Comparison of ENCODE assay signal across 39 cellular contexts in the genomic region with DNA sequence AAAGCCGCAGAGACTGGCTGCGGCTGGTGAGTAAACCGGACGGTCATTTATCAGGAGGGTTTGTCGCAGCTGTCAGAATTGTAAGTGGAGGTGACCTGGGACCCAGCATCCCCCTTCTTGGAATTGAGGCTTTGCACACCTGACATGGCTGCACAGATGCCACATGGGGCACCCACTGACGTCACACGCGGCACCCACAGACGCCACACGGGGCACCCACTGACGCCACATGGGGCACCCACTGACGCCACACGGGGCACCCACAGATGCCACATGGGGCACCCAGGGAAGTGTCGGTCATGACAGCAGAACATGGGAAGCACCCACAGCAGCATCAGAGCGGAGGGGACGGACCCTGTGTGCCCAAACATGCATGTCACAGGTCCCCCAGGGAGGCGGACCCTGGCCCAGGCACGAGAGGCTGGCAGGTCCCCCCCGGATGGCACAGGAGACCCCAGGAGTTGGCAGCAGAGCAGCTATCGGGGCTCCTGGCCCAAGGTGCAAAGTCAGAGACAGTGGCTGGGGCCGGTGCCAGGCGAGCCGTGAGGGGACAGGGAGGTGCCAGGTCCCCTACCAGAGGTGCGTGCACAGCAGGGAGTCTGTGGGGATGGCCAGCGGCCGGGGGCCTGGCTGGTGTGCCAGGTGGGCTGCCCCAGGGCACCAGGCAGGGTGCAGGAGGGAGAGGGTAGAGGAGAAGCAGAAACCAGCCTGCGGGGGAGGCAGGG. TPM values are rescaled to one million over a fixed set of nuclear protein-coding genes. Genes with fewer than 3 reads are reported as not detected.
"Had no signal": no experiment of that assay in that cellular context is flagged by ENCODE, and none has a peak within 500 bp of the region (broad histone marks: within the 10 kb centered on the region; RNA-seq: fewer than 3 reads in every experiment).

No MANE protein-coding gene starts in this region.

- H3K36me3 Mint-ChIP-seq: activated CD4-positive, alpha-beta memory T cell treated with anti-CD3 and anti-CD28 coated beads for 36 hours; activated naive CD8-positive, alpha-beta T cell treated with anti-CD3 and anti-CD28 coated beads, Interleukin-2, amount 10 ng/mL, durations not matched to agents 7 days and 5 days; natural killer cell treated with Interleukin-12 subunit alpha and Interleukin-12 subunit beta and Interleukin-15 and Interleukin-18, amount 100 ng/mL, for 72 hours had no signal

- H3K4me3 ChIP-seq: ascending aorta, heart right ventricle, left lung, mucosa of descending colon, prostate gland, sigmoid colon, suprapubic skin, tibial artery, upper lobe of right lung had no signal

- H3K4me1 ChIP-seq: ascending aorta, heart right ventricle, left lung, prostate gland, sigmoid colon, suprapubic skin, tibial artery, upper lobe of right lung had no signal

- DNase-seq: activated CD4-positive, alpha-beta memory T cell treated with anti-CD3 and anti-CD28 coated beads for 36 hours; activated CD4-positive, alpha-beta T cell treated with anti-CD3 and anti-CD28 coated beads, Interleukin-2, amount 10 ng/mL, durations not matched to agents 24 days and 14 days; activated CD4-positive, CD25-positive, alpha-beta regulatory T cell treated with anti-CD3 and anti-CD28 coated beads, Interleukin-2, amount 50 U/mL, for 72 hours; activated CD8-positive, alpha-beta memory T cell treated with anti-CD3 and anti-CD28 coated beads, Interleukin-2, amount 50 U/mL, for 4 hours; activated gamma-delta T cell; activated naive CD4-positive, alpha-beta T cell treated with anti-CD3 and anti-CD28 coated beads, Interleukin-2, amount 10 ng/mL, durations not matched to agents 7 days and 5 days; activated naive CD8-positive, alpha-beta T cell treated with anti-CD3 and anti-CD28 coated beads, Interleukin-2, amount 10 ng/mL, durations not matched to agents 7 days and 5 days; activated T-cell treated with anti-CD3 and anti-CD28 coated beads, Interleukin-2, amount 50 U/mL, for 1 hour; central memory CD4-positive, alpha-beta T cell; endodermal cell; foreskin fibroblast; heart right ventricle; kidney glomerular epithelial cell; retina; sigmoid colon; small intestine; stimulated activated CD4-positive, alpha-beta T cell treated with anti-CD3 and anti-CD28 coated beads, Interleukin-1b, Interleukin-23, amount 100 ng/mL, for 48 hours; stimulated activated CD4-positive, alpha-beta T cell treated with anti-CD3 and anti-CD28 coated beads, Interleukin-4, amount 100 ng/mL, for 4 hours; stimulated activated naive CD4-positive, alpha-beta T cell; T-helper 9 cell; tibial artery had no signal

- H3K4me3 Mint-ChIP-seq: activated CD4-positive, alpha-beta memory T cell treated with anti-CD3 and anti-CD28 coated beads for 36 hours; activated CD4-positive, alpha-beta T cell treated with anti-CD3 and anti-CD28 coated beads, Interleukin-2, amount 10 ng/mL, durations not matched to agents 24 days and 14 days; activated naive CD4-positive, alpha-beta T cell treated with anti-CD3 and anti-CD28 coated beads, Interleukin-2, amount 10 ng/mL, durations not matched to agents 7 days and 5 days; activated naive CD8-positive, alpha-beta T cell treated with anti-CD3 and anti-CD28 coated beads, Interleukin-2, amount 10 ng/mL, durations not matched to agents 7 days and 5 days; dendritic cell treated with granulocyte-macrophage colony-stimulating factor and Interleukin-4, amounts not matched to agents 40 ng/mL and 50 ng/mL, for 4 days; endodermal cell; natural killer cell treated with Interleukin-12 subunit alpha and Interleukin-12 subunit beta and Interleukin-15 and Interleukin-18, amount 100 ng/mL, for 72 hours had no signal

- ATAC-seq: esophagus mucosa, heart right ventricle, left lung, mucosa of descending colon, upper lobe of right lung had no signal

- H3K27me3 Mint-ChIP-seq: activated CD4-positive, alpha-beta memory T cell treated with anti-CD3 and anti-CD28 coated beads for 36 hours; activated CD4-positive, alpha-beta T cell treated with anti-CD3 and anti-CD28 coated beads, Interleukin-2, amount 10 ng/mL, durations not matched to agents 24 days and 14 days; activated naive CD4-positive, alpha-beta T cell treated with anti-CD3 and anti-CD28 coated beads, Interleukin-2, amount 10 ng/mL, durations not matched to agents 7 days and 5 days; natural killer cell treated with Interleukin-12 subunit alpha and Interleukin-12 subunit beta and Interleukin-15 and Interleukin-18, amount 100 ng/mL, for 72 hours had no signal

- H3K36me3 ChIP-seq: ascending aorta, heart right ventricle, left lung, neutrophil, prostate gland, sigmoid colon, suprapubic skin, tibial artery, upper lobe of right lung had no signal

- H3K27ac Mint-ChIP-seq: activated CD4-positive, alpha-beta memory T cell treated with anti-CD3 and anti-CD28 coated beads for 36 hours; activated CD4-positive, alpha-beta T cell treated with anti-CD3 and anti-CD28 coated beads, Interleukin-2, amount 10 ng/mL, durations not matched to agents 24 days and 14 days; activated naive CD4-positive, alpha-beta T cell treated with anti-CD3 and anti-CD28 coated beads, Interleukin-2, amount 10 ng/mL, durations not matched to agents 7 days and 5 days; activated naive CD8-positive, alpha-beta T cell treated with anti-CD3 and anti-CD28 coated beads, Interleukin-2, amount 10 ng/mL, durations not matched to agents 7 days and 5 days; dendritic cell treated with granulocyte-macrophage colony-stimulating factor and Interleukin-4, amounts not matched to agents 40 ng/mL and 50 ng/mL, for 4 days; endodermal cell; natural killer cell treated with Interleukin-12 subunit alpha and Interleukin-12 subunit beta and Interleukin-15 and Interleukin-18, amount 100 ng/mL, for 72 hours had no signal

- H3K9me3 ChIP-seq: ascending aorta, left lung, mucosa of descending colon, neutrophil, prostate gland, sigmoid colon, suprapubic skin, tibial artery, upper lobe of right lung had no signal

- FAIRE-seq: small intestine, TTC549 had no signal

- H3K4me1 Mint-ChIP-seq: activated CD4-positive, alpha-beta T cell treated with anti-CD3 and anti-CD28 coated beads, Interleukin-2, amount 10 ng/mL, durations not matched to agents 24 days and 14 days; activated naive CD4-positive, alpha-beta T cell treated with anti-CD3 and anti-CD28 coated beads, Interleukin-2, amount 10 ng/mL, durations not matched to agents 7 days and 5 days; activated naive CD8-positive, alpha-beta T cell treated with anti-CD3 and anti-CD28 coated beads, Interleukin-2, amount 10 ng/mL, durations not matched to agents 7 days and 5 days; endodermal cell had no signal

- H3K27me3 ChIP-seq: ascending aorta, neutrophil, upper lobe of right lung had no signal

- H3K27ac ChIP-seq: ascending aorta, heart right ventricle, left lung, neutrophil, prostate gland, sigmoid colon, suprapubic skin, tibial artery, upper lobe of right lung, VCaP had no signal

RNA-seq across cellular contexts. Expression of gene KNDC1, which starts 21.1 kb away (rescaled TPM):
- total RNA-seq: myocyte, osteocyte had no signal

RNA-seq across cellular contexts. Expression of gene UTF1, which starts 48.9 kb away (rescaled TPM):
- total RNA-seq: activated CD4-positive, alpha-beta memory T cell treated with anti-CD3 and anti-CD28 coated beads for 36 hours; activated CD8-positive, alpha-beta memory T cell treated with anti-CD3 and anti-CD28 coated beads for 36 hours; activated naive CD8-positive, alpha-beta T cell treated with anti-CD3 and anti-CD28 coated beads, Interleukin-2, amount 10 ng/mL, durations not matched to agents 7 days and 5 days; ascending aorta; esophagus mucosa; heart right ventricle; left lung; lung microvascular endothelial cell; mesenteric fat pad; mucosa of descending colon; myocyte; natural killer cell treated with Interleukin-12 subunit alpha and Interleukin-12 subunit beta and Interleukin-15 and Interleukin-18, amount 100 ng/mL, for 72 hours; osteocyte; sigmoid colon; suprapubic skin; T-helper 1 cell treated with Interleukin-12 subunit alpha and Interleukin-12 subunit beta and Interleukin-4 antibody, amounts not matched to agents 30 ng/mL and 1 ng/mL, for 36 hours; upper lobe of right lung had no signal
- polyA plus RNA-seq: heart right ventricle, sigmoid colon, small intestine had no signal

RNA-seq across cellular contexts. Expression of gene VENTX, which starts 56.6 kb away (rescaled TPM):
- total RNA-seq: activated CD4-positive, alpha-beta T cell treated with anti-CD3 and anti-CD28 coated beads, Interleukin-2, amount 10 ng/mL, durations not matched to agents 24 days and 14 days; activated CD8-positive, alpha-beta memory T cell treated with anti-CD3 and anti-CD28 coated beads for 36 hours; lung microvascular endothelial cell; natural killer cell treated with Interleukin-12 subunit alpha and Interleukin-12 subunit beta and Interleukin-15 and Interleukin-18, amount 100 ng/mL, for 72 hours; osteocyte; T-helper 1 cell treated with Interleukin-12 subunit alpha and Interleukin-12 subunit beta and Interleukin-4 antibody, amounts not matched to agents 30 ng/mL and 1 ng/mL, for 36 hours had no signal
